19 cellular contexts compared by ENCODE assay signal in genomic region chr21:27362249-27362648, GRCh38.
DNase-seq lines count a peak whose midpoint lies in the region; ATAC-seq, FAIRE-seq and TF ChIP-seq lines count a peak whose summit lies in the region.
"Had no signal": no experiment of that assay in that cellular context is flagged by ENCODE, and none has a peak within 500 bp of the region (broad histone marks: within the 10 kb centered on the region; RNA-seq: fewer than 3 reads in every experiment).

No MANE protein-coding gene starts in this region.

- no peaks in the 10 kb centered on the region for H3K79me1 ChIP-seq in H9 (ENCODE audit: insufficient read depth, low read depth, low read length, poor library complexity, severe bottlenecking)

- H3K23me2 ChIP-seq in H9 (ENCODE audit: insufficient read length, low read depth, low read length, poor library complexity, severe bottlenecking), result no peaks in the 10 kb centered on the region

- H3K79me2 ChIP-seq in H9 (ENCODE audit: insufficient read depth, low read length), result no peaks in the 10 kb centered on the region

- no peak overlapping the region for H4K8ac ChIP-seq in H9 (replicated peaks; ENCODE audit: insufficient read length, low read depth, low read length)

- peaks cover 0 to 2% (median 0%) of the 10 kb centered on the region in 3 experiments; a peak in 1 of 7 replicates for H3K36me3 Mint-ChIP-seq in H9 (ENCODE audit: insufficient read depth in 1 of 3, low read depth in 3 of 3)

- H3K27me3 Mint-ChIP-seq in H9 (ENCODE audit: low read depth), result no peaks in the 10 kb centered on the region

- H3K4me1 ChIP-seq in H9 (ENCODE audit: insufficient read depth, low read length), result no peaks in the 10 kb centered on the region
- peaks cover 0 to 2% of the 10 kb centered on the region in 2 donors for H3K4me1 ChIP-seq in small intestine (ENCODE audit: control insufficient read depth in 2 of 2, insufficient read depth in 1 of 2, low read depth in 1 of 2, low read length in 1 of 2)
- H3K4me1 ChIP-seq: gastrocnemius medialis, uterus had no signal

- FAIRE-seq in small intestine (lab: Jason Lieb, UNC), result no peak

- H2BK12ac ChIP-seq in H9 (ENCODE audit: insufficient read length, low read depth, low read length), result no peak overlapping the region

- no peak overlapping the region for H2BK20ac ChIP-seq in H9 (ENCODE audit: low read depth, low read length, poor library complexity, severe bottlenecking)

- H4K5ac ChIP-seq in H9 (ENCODE audit: insufficient read length, low read depth, low read length), result no peak overlapping the region

- no peaks in the 10 kb centered on the region for H3K36me3 ChIP-seq in small intestine (ENCODE audit: control insufficient read depth in 2 of 2, insufficient read depth in 2 of 2, low read length in 2 of 2)
- H3K36me3 ChIP-seq: gastrocnemius medialis, uterus had no signal

- WGBS in H9 (ENCODE audit: extremely low coverage, insufficient read length, low lambda C conversion rate), result no CpG with 5 or more reads among the region's 1 CpG
- 77 to 91% (median 83%) methylated on average over 1 of the region's 1 CpG for WGBS in small intestine, 3 donors

- in situ Hi-C loops in GM13976 (cut with MboI; ENCODE audit: low sequenced_read_pairs, unreplicated experiment), result no loop called here

- H3K9me3 Mint-ChIP-seq in H9, result no peaks in the 10 kb centered on the region
- H3K9me3 Mint-ChIP-seq: nephron had no signal

- ATAC-seq in GM21717 (IDR thresholded peaks at IDR 0.05; ENCODE audit: unreplicated experiment) (no peak), GM18870 (IDR thresholded peaks at IDR 0.05; ENCODE audit: unreplicated experiment) (no peak)
- ATAC-seq: gastrocnemius medialis; HCT116; Panc1; stimulated activated naive CD8-positive, alpha-beta T cell treated with anti-CD3 and anti-CD28 coated beads, Interleukin-15, Interleukin-2, amounts not matched to agents 100 U/mL and 50 U/mL, for 24 hours had no signal

- DNase-seq in AG04449 (ENCODE audit: low read depth, low spot score) (no peak), H9 (no peak), SW480 (ENCODE audit: low spot score) (peak; percentile 20), fibroblast of villous mesenchyme (ENCODE audit: low read depth) (no peak), small intestine (no peak), GM13976 (ENCODE audit: low spot score) (no peak)
- DNase-seq: activated CD4-positive, alpha-beta T cell treated with anti-CD3 and anti-CD28 coated beads, Interleukin-2, amount 50 U/mL, for 1 hour; activated T-cell treated with anti-CD3 and anti-CD28 coated beads, Interleukin-2, amount 50 U/mL, for 48 hours; C1 segment of cervical spinal cord; gastrocnemius medialis; MV-4-11; NCI-H226; stimulated activated naive CD8-positive, alpha-beta T cell treated with anti-CD3 and anti-CD28 coated beads, Interleukin-15, Interleukin-2, amounts not matched to agents 100 U/mL and 50 U/mL, for 24 hours; uterus had no signal

- no peak overlapping the region for H2BK120ac ChIP-seq in H9 (ENCODE audit: low read depth, low read length, poor library complexity, severe bottlenecking)

- H3K14ac ChIP-seq in H9 (ENCODE audit: insufficient read depth, low read length), result no peak overlapping the region

- H3K27ac Mint-ChIP-seq in H9, result no peak overlapping the region
- H3K27ac Mint-ChIP-seq: nephron had no signal

- no peaks in the 10 kb centered on the region for H3K9me3 ChIP-seq in H9 (ENCODE audit: control insufficient read depth, low read depth, low read length)
- no peaks in the 10 kb centered on the region for H3K9me3 ChIP-seq in small intestine (ENCODE audit: control insufficient read depth, low read depth)
- H3K9me3 ChIP-seq: gastrocnemius medialis, uterus had no signal

- H3K23ac ChIP-seq in H9 (ENCODE audit: insufficient read length, low read depth, low read length), result no peak overlapping the region

- H2AFZ ChIP-seq in H9 (ENCODE audit: low read length), result no peak overlapping the region

- H3K4me3 ChIP-seq in AG04449 (ENCODE audit: low read depth, low read length), result no peak overlapping the region
- no peak overlapping the region for H3K4me3 ChIP-seq in fibroblast of villous mesenchyme (ENCODE audit: low read depth, low read length)
- no peak overlapping the region for H3K4me3 ChIP-seq in small intestine (ENCODE audit: low read depth in 1 of 2, low read length in 2 of 2)
- H3K4me3 ChIP-seq: gastrocnemius medialis, uterus had no signal

- H3K27me3 ChIP-seq in H9 (ENCODE audit: insufficient read depth, low read length) (no peaks in the 10 kb centered on the region), small intestine (ENCODE audit: control insufficient read depth in 2 of 2, insufficient read depth in 2 of 2, low read length in 2 of 2) (no peaks in the 10 kb centered on the region)
- H3K27me3 ChIP-seq: gastrocnemius medialis, uterus had no signal

- H2AK5ac ChIP-seq in H9 (ENCODE audit: insufficient read length, low read length), result no peak overlapping the region

- H3K4me1 Mint-ChIP-seq in H9, result no peaks in the 10 kb centered on the region

- H4K91ac ChIP-seq in H9 (ENCODE audit: insufficient read length, low read depth, low read length), result no peak overlapping the region

- no peak overlapping the region for H3K9ac ChIP-seq in H9 (ENCODE audit: extremely low read depth, insufficient read length, low read length)

- H3K4me3 Mint-ChIP-seq in H9, result no peak overlapping the region
- H3K4me3 Mint-ChIP-seq: nephron had no signal

- no peak overlapping the region for H3K56ac ChIP-seq in H9 (ENCODE audit: insufficient read length, low read depth, low read length)

- peak; percentile 3 for TF ChIP-seq CTCF in AG04449 (IDR thresholded peaks at IDR 0.05; ENCODE audit: insufficient read depth, low read length, missing control alignments)
- TF ChIP-seq CTCF in H9 (conservative IDR thresholded peaks at IDR 0.05), result peak; percentile 51
- TF ChIP-seq CTCF in fibroblast of villous mesenchyme (IDR thresholded peaks at IDR 0.05; ENCODE audit: insufficient read depth, low read depth, low read length), result peak; percentile 23
- no peak for TF ChIP-seq CTCF in GM13976 (IDR thresholded peaks at IDR 0.05; ENCODE audit: borderline replicate concordance, control extremely low read depth, extremely low read depth, insufficient read depth, missing control alignments)

- no peaks in the 10 kb centered on the region for H4K20me1 ChIP-seq in H9 (ENCODE audit: control insufficient read depth, insufficient read depth, insufficient read length)

- H3K27ac ChIP-seq in H9 (ENCODE audit: insufficient read length, low read depth, low read length) (no peak overlapping the region), small intestine (ENCODE audit: low read depth in 1 of 2, low read length in 1 of 2) (no peak overlapping the region)
- H3K27ac ChIP-seq: gastrocnemius medialis had no signal

- no peak overlapping the region for H2BK15ac ChIP-seq in H9 (ENCODE audit: low read depth, low read length)

- no peak overlapping the region for H3K4ac ChIP-seq in H9 (ENCODE audit: low read depth, low read length)

- no peak overlapping the region for H2BK5ac ChIP-seq in H9 (ENCODE audit: insufficient read length, low read length)

- CTCF ChIA-PET in AG04449 (lab: Yijun Ruan, JAX), result interaction anchor here (1.6 kb wide), 1 partner anchor 10 kb away, joined by 7 read pairs; no protein-coding TSS in a partner anchor

- H3T11ph ChIP-seq in H9 (ENCODE audit: low read length), result no peak overlapping the region

- H3K4me2 ChIP-seq in H9 (ENCODE audit: insufficient read depth, insufficient read length, low read length), result no peak overlapping the region

- no peak overlapping the region for H3K18ac ChIP-seq in H9 (ENCODE audit: insufficient read length, low read depth, low read length)

- POLR2A ChIA-PET in AG04449 (lab: Yijun Ruan, JAX), result no interaction called here
